In the genomic region with DNA sequence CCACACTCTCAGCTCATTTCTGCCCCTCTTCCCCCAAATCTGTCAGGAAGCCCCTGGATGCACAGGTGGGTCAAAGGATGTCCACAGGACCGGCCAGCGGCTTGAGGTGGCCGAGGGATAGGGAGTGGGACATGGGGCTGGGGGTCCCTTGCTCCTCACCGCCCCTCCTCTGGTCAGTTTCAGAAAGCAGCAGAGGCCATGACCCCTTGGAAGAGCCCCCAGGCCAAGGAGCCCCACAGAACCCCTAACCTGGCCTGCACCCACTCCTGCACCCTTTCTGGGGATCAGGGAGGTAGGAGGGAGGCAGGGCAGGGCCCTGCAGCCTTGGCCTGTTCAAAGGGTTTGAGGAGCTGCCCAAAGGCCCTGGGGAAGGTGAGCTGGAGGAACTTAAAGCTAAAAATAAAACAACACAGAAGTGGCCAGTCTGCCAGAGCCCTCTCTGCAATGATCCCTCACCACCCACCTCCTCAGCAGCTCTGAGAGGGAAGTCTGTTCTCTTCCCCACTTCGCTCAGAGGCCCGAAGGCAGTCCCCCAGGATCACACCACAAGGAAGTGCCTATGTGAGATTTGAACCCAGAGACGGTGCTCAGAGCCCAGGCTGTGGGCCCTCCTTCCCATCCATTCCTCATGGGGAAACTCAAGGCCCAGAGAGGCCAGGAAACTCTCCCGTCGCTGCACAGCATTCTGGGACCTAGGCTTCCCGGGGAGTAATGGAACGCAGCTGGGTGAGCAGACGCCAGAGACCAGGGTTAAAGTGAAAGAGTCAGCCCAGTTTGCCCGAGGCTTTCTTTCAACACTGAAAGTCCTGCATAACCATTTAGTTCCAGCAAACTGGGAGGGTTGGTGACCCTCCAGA, we compare ENCODE assay signal across 8 cellular contexts. TPM values are rescaled to one million over a fixed set of nuclear protein-coding genes. Genes with fewer than 3 reads are reported as not detected.
DNase-seq lines count a peak whose midpoint lies in the region; ATAC-seq and TF ChIP-seq lines count a peak whose summit lies in the region.

No MANE protein-coding gene starts in this region.

- BruUV-seq in MCF 10A (replicated peaks; lab: Mats Ljungman, UMichigan): no TSS peak

- DNase-seq in activated CD4-positive, alpha-beta T cell treated with anti-CD3 and anti-CD28 coated beads, Interleukin-2, amount 10 ng/mL, durations not matched to agents 24 days and 14 days: peak; percentile 71
- DNase-seq in activated CD4-positive, alpha-beta T cell treated with anti-CD3 and anti-CD28 coated beads, Interleukin-2, amount 50 U/mL, for 4 hours: no peak
- DNase-seq in MCF 10A (ENCODE audit: unreplicated experiment) (no peak), lower lobe of right lung (no peak), thyroid gland (no peak), A172 (ENCODE audit: low spot score) (no peak)
- no peak for DNase-seq in stimulated activated naive CD4-positive, alpha-beta T cell treated with Interleukin-2 at 50 U/mL for 16 hours (lab: John Stamatoyannopoulos, UW)

- H3K36me3 Mint-ChIP-seq in activated CD4-positive, alpha-beta T cell treated with anti-CD3 and anti-CD28 coated beads, Interleukin-2, amount 10 ng/mL, durations not matched to agents 24 days and 14 days (ENCODE audit: low read depth): peaks cover 29% of the 10 kb centered on the region
- peaks cover 4% of the 10 kb centered on the region for H3K36me3 Mint-ChIP-seq in MCF 10A (ENCODE audit: insufficient read depth, unreplicated experiment)

- intact Hi-C loops in activated CD4-positive, alpha-beta T cell treated with anti-CD3 and anti-CD28 coated beads, Interleukin-2, amount 10 ng/mL, durations not matched to agents 24 days and 14 days (cut with micrococcal nuclease): no loop called here
- intact Hi-C loops in MCF 10A (cut with micrococcal nuclease) (no loop called here), lower lobe of right lung (cut with DNase I) (no loop called here), thyroid gland (cut with DNase I) (no loop called here)

- H3K27me3 Mint-ChIP-seq in activated CD4-positive, alpha-beta T cell treated with anti-CD3 and anti-CD28 coated beads, Interleukin-2, amount 10 ng/mL, durations not matched to agents 24 days and 14 days: no peaks in the 10 kb centered on the region
- no peaks in the 10 kb centered on the region for H3K27me3 Mint-ChIP-seq in MCF 10A (ENCODE audit: insufficient read depth, unreplicated experiment)

- H3K4me1 ChIP-seq in lower lobe of right lung (peaks cover 70% of the 10 kb centered on the region), thyroid gland (peaks cover under 1 to 35% of the 10 kb centered on the region in 2 donors)

- H3K4me3 Mint-ChIP-seq in activated CD4-positive, alpha-beta T cell treated with anti-CD3 and anti-CD28 coated beads, Interleukin-2, amount 10 ng/mL, durations not matched to agents 24 days and 14 days: peak overlapping the region; percentile 93
- peak overlapping the region; percentile 79 for H3K4me3 Mint-ChIP-seq in MCF 10A (ENCODE audit: unreplicated experiment)

- peaks cover 11% of the 10 kb centered on the region for H3K9me3 ChIP-seq in lower lobe of right lung
- H3K9me3 ChIP-seq in thyroid gland: no peaks in the 10 kb centered on the region

- POLR2A ChIA-PET in MCF 10A (lab: Yijun Ruan, JAX): interaction anchor here (0.6 to 1.6 kb wide), 13 partner anchors 10 to 290 kb away, joined by 3 to 6 read pairs (median 3); a partner anchor contains a TSS

- H3K4me1 Mint-ChIP-seq in activated CD4-positive, alpha-beta T cell treated with anti-CD3 and anti-CD28 coated beads, Interleukin-2, amount 10 ng/mL, durations not matched to agents 24 days and 14 days: peaks cover 22% of the 10 kb centered on the region
- H3K4me1 Mint-ChIP-seq in MCF 10A (ENCODE audit: insufficient read depth, unreplicated experiment): no peaks in the 10 kb centered on the region

- peak overlapping the region; percentile 89 for H3K27ac Mint-ChIP-seq in activated CD4-positive, alpha-beta T cell treated with anti-CD3 and anti-CD28 coated beads, Interleukin-2, amount 10 ng/mL, durations not matched to agents 24 days and 14 days
- peak overlapping the region; percentile 79 for H3K27ac Mint-ChIP-seq in MCF 10A (ENCODE audit: low read depth, unreplicated experiment)

- peaks cover 15% of the 10 kb centered on the region for H3K36me3 ChIP-seq in lower lobe of right lung
- no peaks in the 10 kb centered on the region for H3K36me3 ChIP-seq in thyroid gland

- H3K27ac ChIP-seq in lower lobe of right lung (peak overlapping the region; percentile 88), thyroid gland (peak overlapping the region; percentile 58 to 81 (median 72))

- H3K27me3 ChIP-seq in lower lobe of right lung (ENCODE audit: low read depth) (no peaks in the 10 kb centered on the region), thyroid gland (no peaks in the 10 kb centered on the region)

- whole genome bisulfite sequencing in thyroid gland, 2 donors: 55 to 57% methylated on average over 8 to 13 of the region's 13 CpGs

- no peak for TF ChIP-seq POLR2A in thyroid gland (IDR thresholded peaks at IDR 0.05)

- H3K4me3 ChIP-seq in lower lobe of right lung (peak overlapping the region; percentile 86), thyroid gland (replicated peaks in 1 of 3) (peak overlapping the region; percentile 2 to 54 (median 6))

- H3K9me3 Mint-ChIP-seq in activated CD4-positive, alpha-beta T cell treated with anti-CD3 and anti-CD28 coated beads, Interleukin-2, amount 10 ng/mL, durations not matched to agents 24 days and 14 days: peaks cover 15% of the 10 kb centered on the region
- peaks cover 9% of the 10 kb centered on the region for H3K9me3 Mint-ChIP-seq in MCF 10A (ENCODE audit: unreplicated experiment)

- TF ChIP-seq CTCF in MCF 10A (IDR thresholded peaks at IDR 0.05; ENCODE audit: unreplicated experiment) (no peak), lower lobe of right lung (IDR thresholded peaks at IDR 0.05) (no peak), thyroid gland (IDR thresholded peaks at IDR 0.05) (no peak)

- ATAC-seq in lower lobe of right lung: peak; percentile 19 to 21
- ATAC-seq in GM21825 (IDR thresholded peaks at IDR 0.05; ENCODE audit: unreplicated experiment): no peak

- CTCF ChIA-PET in MCF 10A (lab: Yijun Ruan, JAX): interaction anchor here (0.6 to 1.9 kb wide), 6 partner anchors 9 to 193 kb away, joined by 3 to 8 read pairs (median 4); no protein-coding TSS in a partner anchor

RNA-seq across cellular contexts. Expression of a gene that starts 0.9 kb away (rescaled TPM):
- 29.9 and 32.4 TPM in 2 replicates for total RNA-seq in activated CD4-positive, alpha-beta T cell treated with anti-CD3 and anti-CD28 coated beads, Interleukin-2, amount 10 ng/mL, durations not matched to agents 24 days and 14 days
- total RNA-seq in MCF 10A (2022): 19.2 and 22.1 TPM in 2 replicates
- total RNA-seq in lower lobe of right lung: 323 TPM
- total RNA-seq in thyroid gland: 100 to 1,000 TPM in 1 of 4 donors, 10 to 100 TPM in 3; 45.6 to 115 (median 51.1) TPM
- 35.4 and 49.5 TPM in 2 replicates for total RNA-seq in A172 (2014; rRNA removed; shearing (Covaris generic))

RNA-seq across cellular contexts. Expression of a gene that starts 23.9 kb away (rescaled TPM):
- total RNA-seq in activated CD4-positive, alpha-beta T cell treated with anti-CD3 and anti-CD28 coated beads, Interleukin-2, amount 10 ng/mL, durations not matched to agents 24 days and 14 days: 18.0 and 19.9 TPM in 2 replicates
- 75.9 and 94.3 TPM in 2 replicates for total RNA-seq in MCF 10A (2022)
- total RNA-seq in lower lobe of right lung: 185 TPM
- 10 to 100 TPM; 56.3 to 98.9 (median 86.3) TPM for total RNA-seq in thyroid gland
- total RNA-seq in A172 (2014; rRNA removed; shearing (Covaris generic)): 151 and 173 TPM in 2 replicates

RNA-seq across cellular contexts. Expression of a gene that starts 45.9 kb away (rescaled TPM):
- 53.3 and 61.2 TPM in 2 replicates for total RNA-seq in activated CD4-positive, alpha-beta T cell treated with anti-CD3 and anti-CD28 coated beads, Interleukin-2, amount 10 ng/mL, durations not matched to agents 24 days and 14 days
- total RNA-seq in MCF 10A (2022): 16.5 and 17.6 TPM in 2 replicates
- total RNA-seq in lower lobe of right lung: 82.0 TPM
- 100 to 1,000 TPM in 1 of 4 donors, 10 to 100 TPM in 3; 39.2 to 124 (median 50.8) TPM for total RNA-seq in thyroid gland
- 40.6 and 61.6 TPM in 2 replicates for total RNA-seq in A172 (2014; rRNA removed; shearing (Covaris generic))

RNA-seq across cellular contexts. Expression of a gene that starts 50.9 kb away (rescaled TPM):
- 126 and 128 TPM in 2 replicates for total RNA-seq in activated CD4-positive, alpha-beta T cell treated with anti-CD3 and anti-CD28 coated beads, Interleukin-2, amount 10 ng/mL, durations not matched to agents 24 days and 14 days
- total RNA-seq in MCF 10A (2022) (130 and 131 TPM in 2 replicates), lower lobe of right lung (55.4 TPM), thyroid gland (10 to 100 TPM; 58.5 to 78.0 (median 62.1) TPM)
- 146 and 147 TPM in 2 replicates for total RNA-seq in A172 (2014; rRNA removed; shearing (Covaris generic))
